In genomic region chr4:184929476-184929875, GRCh38 we compare ENCODE assay signal across 3 cellular contexts.
"Had no signal": no experiment of that assay in that cellular context is flagged by ENCODE, and none has a peak within 500 bp of the region (broad histone marks: within the 10 kb centered on the region; RNA-seq: fewer than 3 reads in every experiment).

No MANE protein-coding gene starts in this region.

- DNase-seq: GDM1, GF-D8 had no signal

- H3K4me3 ChIP-seq: GM12878 had no signal
